Comparison of ENCODE assay signal across 1 cellular context in genomic region chr7:121561717-121562116, GRCh38.
TF ChIP-seq lines count a peak whose summit lies in the region.

No MANE protein-coding gene starts in this region.

TF ChIP-seq in HCT116, 20 proteins besides CTCF, POLR2A, EP300 and RAD21 (continued from another document):
- no peak for TF ChIP-seq REST (IDR thresholded peaks at IDR 0.05; ENCODE audit: low read depth)
- TF ChIP-seq ATF3 (IDR thresholded peaks at IDR 0.05): no peak
- no peak for TF ChIP-seq SRF (IDR thresholded peaks at IDR 0.05; ENCODE audit: low read depth)
- no peak for TF ChIP-seq MAX (IDR thresholded peaks at IDR 0.05)
- no peak for TF ChIP-seq POLR2AphosphoS5 (IDR thresholded peaks at IDR 0.05; ENCODE audit: low read depth, low read length)
- no peak for TF ChIP-seq JUND (IDR thresholded peaks at IDR 0.05)
- TF ChIP-seq YY1 (IDR thresholded peaks at IDR 0.05; ENCODE audit: extremely low read depth, insufficient replicate concordance, low read depth, low read length): no peak
- no peak for TF ChIP-seq ZFX (IDR thresholded peaks at IDR 0.05)
- TF ChIP-seq ZNF274 (IDR thresholded peaks at IDR 0.05; ENCODE audit: low read depth, low read length): no peak
- no peak for TF ChIP-seq EZH2phosphoT487 (IDR thresholded peaks at IDR 0.05; ENCODE audit: borderline replicate concordance)
- TF ChIP-seq ELF1 (IDR thresholded peaks at IDR 0.05; ENCODE audit: borderline replicate concordance, low read depth): no peak
- no peak for TF ChIP-seq CEBPB (IDR thresholded peaks at IDR 0.05; ENCODE audit: low read depth)
